1 cellular context compared by ENCODE assay signal in genomic region chr7:99027841-99028240, GRCh38.
TF ChIP-seq lines count a peak whose summit lies in the region.

No MANE protein-coding gene starts in this region.

TF ChIP-seq in WTC11, 78 proteins besides CTCF, POLR2A, EP300 and RAD21 (continued from another document):
- TF ChIP-seq ZNF263 (CRISPR knock-in tag; IDR thresholded peaks at IDR 0.05; ENCODE audit: low read depth): no peak
- no peak for TF ChIP-seq KAT7 (CRISPR knock-in tag; IDR thresholded peaks at IDR 0.05; ENCODE audit: borderline replicate concordance)
TF ChIP-seq in WTC11: peak in this region for 0.
